Comparison of ENCODE assay signal across 31 cellular contexts in genomic region chr5:107950774-107951173, GRCh38.
"Had no signal": no experiment of that assay in that cellular context is flagged by ENCODE, and none has a peak within 500 bp of the region (broad histone marks: within the 10 kb centered on the region; RNA-seq: fewer than 3 reads in every experiment).

No MANE protein-coding gene starts in this region.

- ATAC-seq: activated CD8-positive, alpha-beta memory T cell treated with anti-CD3 and anti-CD28 coated beads, Interleukin-2, amount 10 ng/mL, durations not matched to agents 7 days and 5 days; esophagus mucosa; left lung; mucosa of descending colon; stimulated activated memory B cell treated with anti-CD40 and anti-IgM and Interleukin-4, amounts not matched to agents 10 μg/mL and 1 μg/mL and 100 μg/mL, for 72 hours; stimulated activated naive CD8-positive, alpha-beta T cell treated with anti-CD3 and anti-CD28 coated beads, Interleukin-15, amount 100 ng/mL, for 72 hours; WTC11 had no signal

- H3K27me3 ChIP-seq: heart right ventricle, left lung, ovary, right atrium auricular region, thyroid gland, upper lobe of left lung, vagina had no signal

- H3K9me3 ChIP-seq: heart right ventricle, left lung, mucosa of descending colon, ovary, prostate gland, right atrium auricular region, thyroid gland, upper lobe of left lung, vagina had no signal

- H3K36me3 Mint-ChIP-seq: WTC11 had no signal

- H3K4me3 Mint-ChIP-seq: activated CD8-positive, alpha-beta memory T cell treated with anti-CD3 and anti-CD28 coated beads, Interleukin-2, amount 10 ng/mL, durations not matched to agents 7 days and 5 days; activated CD8-positive, alpha-beta T cell treated with anti-CD3 and anti-CD28 coated beads, Interleukin-2, amount 10 ng/mL, durations not matched to agents 7 days and 5 days; activated naive CD8-positive, alpha-beta T cell treated with anti-CD3 and anti-CD28 coated beads, Interleukin-2, amount 10 ng/mL, durations not matched to agents 7 days and 5 days; nephron; stimulated activated memory B cell treated with anti-CD40 and anti-IgM and Interleukin-4, amounts not matched to agents 10 μg/mL and 1 μg/mL and 100 μg/mL, for 72 hours; stimulated activated naive CD8-positive, alpha-beta T cell treated with anti-CD3 and anti-CD28 coated beads, Interleukin-15, amount 100 ng/mL, for 72 hours; WTC11 had no signal

- DNase-seq: activated CD4-positive, alpha-beta T cell treated with anti-CD3 and anti-CD28 coated beads, Interleukin-2, amount 50 U/mL, for 1 hour; activated CD8-positive, alpha-beta memory T cell treated with anti-CD3 and anti-CD28 coated beads, Interleukin-2, amount 10 ng/mL, durations not matched to agents 7 days and 5 days; activated CD8-positive, alpha-beta T cell treated with anti-CD3 and anti-CD28 coated beads, Interleukin-2, amount 10 ng/mL, durations not matched to agents 7 days and 5 days; activated naive CD4-positive, alpha-beta T cell treated with Interleukin-2 at 50 U/mL for 16 hours; activated naive CD8-positive, alpha-beta T cell treated with anti-CD3 and anti-CD28 coated beads, Interleukin-2, amount 10 ng/mL, durations not matched to agents 7 days and 5 days; activated T-cell treated with anti-CD3 and anti-CD28 coated beads, Interleukin-2, amount 50 U/mL, for 48 hours; amniotic stem cell; foreskin fibroblast; heart right ventricle; left lung; mesendoderm; mucosa of descending colon; ovary; stimulated activated CD4-positive, alpha-beta T cell treated with anti-CD3 and anti-CD28 coated beads, Interleukin-1b, Interleukin-23, amount 100 ng/mL, for 48 hours; stimulated activated CD4-positive, alpha-beta T cell treated with anti-CD3 and anti-CD28 coated beads, Interleukin-4, amount 100 ng/mL, for 4 hours; stimulated activated CD8-positive, alpha-beta memory T cell treated with anti-CD3 and anti-CD28 coated beads, Interleukin-4, amount 100 ng/mL, for 48 hours; stimulated activated naive CD8-positive, alpha-beta T cell treated with anti-CD3 and anti-CD28 coated beads, Interleukin-15, amount 100 ng/mL, for 72 hours; substantia nigra; T-helper 2 cell; upper lobe of left lung had no signal

- H3K4me3 ChIP-seq: heart right ventricle, left lung, lung, mucosa of descending colon, ovary, prostate gland, right atrium auricular region, smooth muscle cell, thyroid gland, upper lobe of left lung, vagina had no signal

- H3K4me1 ChIP-seq: left lung, prostate gland, right atrium auricular region, upper lobe of left lung, vagina had no signal

- H3K36me3 ChIP-seq: heart right ventricle, left lung, ovary, prostate gland, right atrium auricular region, thyroid gland, upper lobe of left lung, vagina had no signal

- H3K27ac ChIP-seq: heart right ventricle, left lung, ovary, prostate gland, right atrium auricular region, thyroid gland, upper lobe of left lung, vagina had no signal

- H3K4me1 Mint-ChIP-seq: nephron; stimulated activated memory B cell treated with anti-CD40 and anti-IgM and Interleukin-4, amounts not matched to agents 10 μg/mL and 1 μg/mL and 100 μg/mL, for 72 hours had no signal

- H3K27me3 Mint-ChIP-seq: activated CD8-positive, alpha-beta memory T cell treated with anti-CD3 and anti-CD28 coated beads, Interleukin-2, amount 10 ng/mL, durations not matched to agents 7 days and 5 days; activated naive CD8-positive, alpha-beta T cell treated with anti-CD3 and anti-CD28 coated beads, Interleukin-2, amount 10 ng/mL, durations not matched to agents 7 days and 5 days; stimulated activated memory B cell treated with anti-CD40 and anti-IgM and Interleukin-4, amounts not matched to agents 10 μg/mL and 1 μg/mL and 100 μg/mL, for 72 hours; stimulated activated naive CD8-positive, alpha-beta T cell treated with anti-CD3 and anti-CD28 coated beads, Interleukin-15, amount 100 ng/mL, for 72 hours had no signal

- H3K9me3 Mint-ChIP-seq: activated T-helper 2 cell treated with anti-CD3 and anti-CD28 coated beads, Interferon-gamma antibody, Interleukin-2, Interleukin-4, amounts not matched to agents 10 μg/mL and 5 μg/mL and 100 μg/mL, durations not matched to agents 14 hours and 24 hours and 36 hours; nephron; stimulated activated memory B cell treated with anti-CD40 and anti-IgM and Interleukin-4, amounts not matched to agents 10 μg/mL and 1 μg/mL and 100 μg/mL, for 72 hours; stimulated activated naive CD8-positive, alpha-beta T cell treated with anti-CD3 and anti-CD28 coated beads, Interleukin-15, amount 100 ng/mL, for 72 hours; WTC11 had no signal

- H3K27ac Mint-ChIP-seq: activated CD8-positive, alpha-beta memory T cell treated with anti-CD3 and anti-CD28 coated beads, Interleukin-2, amount 10 ng/mL, durations not matched to agents 7 days and 5 days; activated naive CD8-positive, alpha-beta T cell treated with anti-CD3 and anti-CD28 coated beads, Interleukin-2, amount 10 ng/mL, durations not matched to agents 7 days and 5 days; activated T-helper 2 cell treated with anti-CD3 and anti-CD28 coated beads, Interferon-gamma antibody, Interleukin-2, Interleukin-4, amounts not matched to agents 10 μg/mL and 5 μg/mL and 100 μg/mL, durations not matched to agents 14 hours and 24 hours and 36 hours; nephron; stimulated activated memory B cell treated with anti-CD40 and anti-IgM and Interleukin-4, amounts not matched to agents 10 μg/mL and 1 μg/mL and 100 μg/mL, for 72 hours; stimulated activated naive CD8-positive, alpha-beta T cell treated with anti-CD3 and anti-CD28 coated beads, Interleukin-15, amount 100 ng/mL, for 72 hours; WTC11 had no signal
